In the genomic region with DNA sequence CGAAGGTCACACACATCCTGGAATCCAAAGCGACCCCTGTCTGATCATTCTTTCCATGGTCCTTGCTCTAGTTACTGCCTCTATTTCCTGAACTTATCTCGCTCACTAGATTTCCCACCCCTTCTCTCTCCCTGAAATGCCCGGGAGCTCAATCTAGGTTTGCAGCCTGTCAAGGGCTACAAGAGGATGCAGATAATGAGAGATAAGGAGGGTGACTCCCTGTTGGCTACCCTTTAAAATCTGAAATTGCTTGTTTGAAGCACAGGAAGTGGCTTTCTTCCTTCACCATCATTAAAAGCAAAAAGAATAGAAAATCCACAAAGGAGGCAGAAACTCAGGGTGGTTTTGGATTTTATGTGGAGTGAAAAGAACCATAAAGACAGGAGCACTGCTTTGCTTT, we compare ENCODE assay signal across 21 cellular contexts.
"Had no signal": no experiment of that assay in that cellular context is flagged by ENCODE, and none has a peak within 500 bp of the region (broad histone marks: within the 10 kb centered on the region; RNA-seq: fewer than 3 reads in every experiment).

No MANE protein-coding gene starts in this region.

- ATAC-seq: heart left ventricle; left lobe of liver; psoas muscle; right lobe of liver; stimulated activated memory B cell treated with anti-CD40 and anti-IgM and Interleukin-4, amounts not matched to agents 10 μg/mL and 1 μg/mL and 100 μg/mL, for 72 hours; upper lobe of right lung had no signal

- H3K36me3 Mint-ChIP-seq: naive B cell; stimulated activated memory B cell treated with anti-CD40 and anti-IgM and Interleukin-4, amounts not matched to agents 10 μg/mL and 1 μg/mL and 100 μg/mL, for 72 hours had no signal

- H3K36me3 ChIP-seq: colonic mucosa, heart left ventricle, right lobe of liver, tibial nerve, upper lobe of right lung, vagina had no signal

- H3K9me3 Mint-ChIP-seq: naive B cell; stimulated activated memory B cell treated with anti-CD40 and anti-IgM and Interleukin-4, amounts not matched to agents 10 μg/mL and 1 μg/mL and 100 μg/mL, for 72 hours; stimulated activated naive CD8-positive, alpha-beta T cell treated with anti-CD3 and anti-CD28 coated beads, Interleukin-15, Interleukin-2, amounts not matched to agents 100 ng/mL and 50 ng/mL, for 24 hours had no signal

- H3K27ac ChIP-seq: colonic mucosa, heart left ventricle, psoas muscle, right lobe of liver, tibial nerve, upper lobe of right lung, vagina had no signal

- H3K4me1 ChIP-seq: colonic mucosa had no signal

- DNase-seq: colonic mucosa; dermis blood vessel endothelial cell; erythroblast; foreskin melanocyte; heart left ventricle; hippocampal formation; mammary epithelial cell; naive B cell; nephron progenitor cell; psoas muscle; retina; right lobe of liver; stimulated activated CD4-positive, alpha-beta T cell treated with anti-CD3 and anti-CD28 coated beads, Interleukin-15, amount 100 ng/mL, for 24 hours; stimulated activated CD4-positive, alpha-beta T cell treated with anti-CD3 and anti-CD28 coated beads, Interleukin-1b, Interleukin-23, amount 100 ng/mL, for 48 hours; stimulated activated CD4-positive, alpha-beta T cell treated with anti-CD3 and anti-CD28 coated beads, Interleukin-4, amount 100 ng/mL, for 24 hours; upper lobe of right lung had no signal

- H3K4me3 ChIP-seq: colonic mucosa, heart left ventricle, psoas muscle, right lobe of liver, tibial nerve, upper lobe of right lung, vagina had no signal

- H3K27ac Mint-ChIP-seq: naive B cell; nephron progenitor cell; stimulated activated memory B cell treated with anti-CD40 and anti-IgM and Interleukin-4, amounts not matched to agents 10 μg/mL and 1 μg/mL and 100 μg/mL, for 72 hours; stimulated activated naive CD8-positive, alpha-beta T cell treated with anti-CD3 and anti-CD28 coated beads, Interleukin-15, Interleukin-2, amounts not matched to agents 100 ng/mL and 50 ng/mL, for 24 hours had no signal

- H3K9me3 ChIP-seq: colonic mucosa, heart left ventricle, psoas muscle, right lobe of liver, tibial nerve, upper lobe of right lung, vagina had no signal

- H3K27me3 ChIP-seq: vagina had no signal

- H3K4me3 Mint-ChIP-seq: naive B cell; nephron progenitor cell; stimulated activated memory B cell treated with anti-CD40 and anti-IgM and Interleukin-4, amounts not matched to agents 10 μg/mL and 1 μg/mL and 100 μg/mL, for 72 hours; stimulated activated naive CD8-positive, alpha-beta T cell treated with anti-CD3 and anti-CD28 coated beads, Interleukin-15, Interleukin-2, amounts not matched to agents 100 ng/mL and 50 ng/mL, for 24 hours had no signal
